ENCODE assay signal across 8 cellular contexts in the genomic region with DNA sequence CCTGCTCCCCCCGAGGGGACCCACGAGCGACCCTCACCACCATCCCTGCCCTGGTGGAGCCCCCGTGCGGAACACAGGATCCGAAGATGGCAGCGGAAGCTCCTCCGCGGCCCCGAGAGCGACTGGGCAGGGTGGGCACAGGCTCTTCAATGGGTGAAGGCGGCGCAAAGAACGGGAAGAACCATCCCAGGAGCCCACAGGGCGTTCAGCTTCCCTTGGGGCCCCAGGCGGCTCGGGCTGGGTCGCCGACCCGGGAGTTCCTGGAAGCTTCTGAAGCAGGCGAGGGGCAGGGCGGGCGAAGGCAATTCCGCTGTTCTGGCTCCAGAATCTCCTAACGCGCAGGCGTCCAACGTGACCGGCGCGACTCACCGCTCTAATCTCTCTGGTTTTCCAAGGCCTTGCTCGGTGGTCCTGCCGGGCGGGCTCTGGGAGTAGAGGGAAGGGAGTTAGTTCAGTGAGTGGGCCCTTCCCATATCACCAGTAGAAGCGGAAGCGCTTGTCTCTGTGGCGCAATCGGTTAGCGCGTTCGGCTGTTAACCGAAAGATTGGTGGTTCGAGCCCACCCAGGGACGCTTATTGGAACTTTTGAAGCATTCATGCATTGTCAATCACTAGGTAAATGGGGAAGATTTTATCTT. TPM values are rescaled to one million over a fixed set of nuclear protein-coding genes. Genes with fewer than 3 reads are reported as not detected.
DNase-seq lines count a peak whose midpoint lies in the region; TF ChIP-seq lines count a peak whose summit lies in the region.
"Not testable (repeated sequence)": the region's sequence is repeated elsewhere in the genome, so short reads cannot be mapped to it uniquely, and the experiment has no call there.

No MANE protein-coding gene starts in this region.

- H4K91ac ChIP-seq in neuronal stem cell (ENCODE audit: low read depth, low read length, poor library complexity), result peak overlapping the region; percentile 30

- H3K9me3 ChIP-seq in SU-DHL-6 (ENCODE audit: insufficient read depth, low read length); iPS-15b (ENCODE audit: control insufficient read depth, insufficient read depth, low read length); neuronal stem cell (replicated peaks in 1 of 2; ENCODE audit: control insufficient read depth in 2 of 2, insufficient read depth in 1 of 2, low read depth in 1 of 2, low read length in 2 of 2): not testable (repeated sequence)

- not testable (repeated sequence) for H3K79me2 ChIP-seq in SU-DHL-6 (ENCODE audit: insufficient read depth, low read length)

- H2AK5ac ChIP-seq in neuronal stem cell (ENCODE audit: low read depth, low read length), result not testable (repeated sequence)

- peak overlapping the region; percentile 91 for H3K18ac ChIP-seq in neuronal stem cell (ENCODE audit: low read length)

- H3K4me1 Mint-ChIP-seq in activated T-helper 2 cell treated with anti-CD3 and anti-CD28 coated beads, Interferon-gamma antibody, Interleukin-2, Interleukin-4, amounts not matched to agents 10 μg/mL and 5 μg/mL and 100 μg/mL, durations not matched to agents 14 hours and 24 hours and 36 hours (ENCODE audit: low read depth), result not testable (repeated sequence)

- H3K27me3 Mint-ChIP-seq in activated T-helper 2 cell treated with anti-CD3 and anti-CD28 coated beads, Interferon-gamma antibody, Interleukin-2, Interleukin-4, amounts not matched to agents 10 μg/mL and 5 μg/mL and 100 μg/mL, durations not matched to agents 14 hours and 24 hours and 36 hours (ENCODE audit: low read depth), result peaks cover 77% of the 10 kb centered on the region

- H2BK120ac ChIP-seq in neuronal stem cell (ENCODE audit: low read depth, low read length), result not testable (repeated sequence)

- H2AFZ ChIP-seq in SU-DHL-6 (ENCODE audit: low read depth, low read length, severe bottlenecking), result peak overlapping the region; percentile 68
- not testable (repeated sequence) for H2AFZ ChIP-seq in neuronal stem cell (ENCODE audit: low read length)

- not testable (repeated sequence) for H3K79me1 ChIP-seq in neuronal stem cell (ENCODE audit: low read depth, low read length)

- intact Hi-C loops in activated T-helper 2 cell treated with anti-CD3 and anti-CD28 coated beads, Interferon-gamma antibody, Interleukin-2, Interleukin-4, amounts not matched to agents 10 μg/mL and 5 μg/mL and 100 μg/mL, durations not matched to agents 14 hours and 24 hours and 36 hours (cut with micrococcal nuclease), result not testable (repeated sequence)

- not testable (repeated sequence) for H4K20me1 ChIP-seq in SU-DHL-6 (ENCODE audit: low read depth, low read length)

- H4K8ac ChIP-seq in neuronal stem cell (ENCODE audit: low read depth, low read length), result peak overlapping the region; percentile 65

- not testable (repeated sequence) for TF ChIP-seq CTCF in SU-DHL-6 (IDR thresholded peaks at IDR 0.05; ENCODE audit: insufficient read depth, low read length, poor library complexity, severe bottlenecking)

- H3K9me3 Mint-ChIP-seq in activated T-helper 2 cell treated with anti-CD3 and anti-CD28 coated beads, Interferon-gamma antibody, Interleukin-2, Interleukin-4, amounts not matched to agents 10 μg/mL and 5 μg/mL and 100 μg/mL, durations not matched to agents 14 hours and 24 hours and 36 hours, result not testable (repeated sequence)

- WGBS in neuronal stem cell (ENCODE audit: extremely low coverage in 2 of 2, insufficient read length in 2 of 2, insufficient replicate concordance in 1 of 2), 2 donors, result no CpG with 5 or more reads among the region's 45 CpGs

- H3K4ac ChIP-seq in neuronal stem cell (ENCODE audit: low read length), result peak overlapping the region; percentile 84

- H3K36me3 Mint-ChIP-seq in activated T-helper 2 cell treated with anti-CD3 and anti-CD28 coated beads, Interferon-gamma antibody, Interleukin-2, Interleukin-4, amounts not matched to agents 10 μg/mL and 5 μg/mL and 100 μg/mL, durations not matched to agents 14 hours and 24 hours and 36 hours (ENCODE audit: low read depth), result not testable (repeated sequence)

- H3K14ac ChIP-seq in neuronal stem cell (ENCODE audit: low read length), result not testable (repeated sequence)

- peak overlapping the region; percentile 21; the same call in 1 of the 2 replicates for H3K9ac ChIP-seq in SU-DHL-6 (ENCODE audit: low read length)
- peak overlapping the region; percentile 85 for H3K9ac ChIP-seq in iPS-15b (ENCODE audit: low read depth, low read length)
- not testable (repeated sequence) for H3K9ac ChIP-seq in neuronal stem cell (ENCODE audit: low read depth, low read length, poor library complexity)

- H3K9me2 ChIP-seq in SU-DHL-6 (replicated peaks; ENCODE audit: insufficient read depth, low read length), result not testable (repeated sequence)

- H3K27ac ChIP-seq in SU-DHL-6 (ENCODE audit: low read depth, low read length), result not testable (repeated sequence)
- peak overlapping the region; percentile 90 for H3K27ac ChIP-seq in neuronal stem cell (replicated peaks; ENCODE audit: low read length)

- H3K27me3 ChIP-seq in SU-DHL-6 (ENCODE audit: low read length); iPS-15b (ENCODE audit: control insufficient read depth, insufficient read depth, low read length); neuronal stem cell (ENCODE audit: control insufficient read depth in 3 of 3, insufficient read depth in 3 of 3, low read depth in 1 of 3, low read length in 3 of 3): not testable (repeated sequence)

- not testable (repeated sequence) for H3F3A ChIP-seq in SU-DHL-6 (ENCODE audit: insufficient read depth)

- peak overlapping the region; percentile 28 for H3K4me3 ChIP-seq in SU-DHL-6 (ENCODE audit: insufficient read depth, low read length, poor library complexity, severe bottlenecking)
- H3K4me3 ChIP-seq in iPS-15b (ENCODE audit: low read depth, low read length), result peak overlapping the region; percentile 74
- peak overlapping the region in 1 of 2 donors; percentile 74 for H3K4me3 ChIP-seq in neuronal stem cell (ENCODE audit: low read length in 2 of 2)

- H3K36me3 ChIP-seq in SU-DHL-6 (ENCODE audit: low read length); iPS-15b (ENCODE audit: control insufficient read depth, insufficient read depth, low read length); neuronal stem cell (replicated peaks in 1 of 2; ENCODE audit: control insufficient read depth in 2 of 2, insufficient read depth in 2 of 2, low read length in 2 of 2): not testable (repeated sequence)

- H3K4me1 ChIP-seq in iPS-15b (ENCODE audit: control insufficient read depth, insufficient read depth, low read length); neuronal stem cell (ENCODE audit: control insufficient read depth in 2 of 2, insufficient read depth in 1 of 2, low read depth in 1 of 2, low read length in 2 of 2): not testable (repeated sequence)

- H3K27ac Mint-ChIP-seq in activated T-helper 2 cell treated with anti-CD3 and anti-CD28 coated beads, Interferon-gamma antibody, Interleukin-2, Interleukin-4, amounts not matched to agents 10 μg/mL and 5 μg/mL and 100 μg/mL, durations not matched to agents 14 hours and 24 hours and 36 hours, result peak overlapping the region; percentile 19

- H3K4me2 ChIP-seq in SU-DHL-6 (ENCODE audit: low read depth, low read length, poor library complexity, severe bottlenecking) (peak overlapping the region; percentile 25), neuronal stem cell (ENCODE audit: insufficient read depth, low read length, poor library complexity, severe bottlenecking) (peak overlapping the region; percentile 52)

- peak overlapping the region; percentile 81 for H2BK15ac ChIP-seq in neuronal stem cell (ENCODE audit: low read length)

- H3K23ac ChIP-seq in neuronal stem cell (ENCODE audit: low read depth, low read length, poor library complexity), result not testable (repeated sequence)

- peak overlapping the region; percentile 81 for H3K4me3 Mint-ChIP-seq in activated T-helper 2 cell treated with anti-CD3 and anti-CD28 coated beads, Interferon-gamma antibody, Interleukin-2, Interleukin-4, amounts not matched to agents 10 μg/mL and 5 μg/mL and 100 μg/mL, durations not matched to agents 14 hours and 24 hours and 36 hours (ENCODE audit: low read depth)

- not testable (repeated sequence) for H2BK5ac ChIP-seq in neuronal stem cell (ENCODE audit: low read length)

- H2BK12ac ChIP-seq in neuronal stem cell (ENCODE audit: low read length), result not testable (repeated sequence)

- DNase-seq in AG20443 (ENCODE audit: low spot score) (peak; percentile 87), HS-5 (ENCODE audit: low read depth) (peak; percentile 82), neuronal stem cell (ENCODE audit: low spot score) (peak; percentile 75)
- not testable (repeated sequence) for DNase-seq in activated T-helper 2 cell treated with anti-CD3 and anti-CD28 coated beads, Interferon-gamma antibody, Interleukin-2, Interleukin-4, amounts not matched to agents 10 μg/mL and 5 μg/mL and 100 μg/mL, durations not matched to agents 14 hours and 24 hours and 36 hours (ENCODE audit: low spot score)
- DNase-seq in effector CD4-positive, alpha-beta T cell, result peak; percentile 44
- DNase-seq in stimulated activated CD8-positive, alpha-beta memory T cell treated with anti-CD3 and anti-CD28 coated beads, Interleukin-15, amount 100 ng/mL, for 24 hours (ENCODE audit: low read depth), result peak; percentile 63

RNA-seq across cellular contexts. Expression of a gene that starts 6.5 kb away (rescaled TPM):
- total RNA-seq in activated T-helper 2 cell treated with anti-CD3 and anti-CD28 coated beads, Interferon-gamma antibody, Interleukin-2, Interleukin-4, amounts not matched to agents 10 μg/mL and 5 μg/mL and 100 μg/mL, durations not matched to agents 14 hours and 24 hours and 36 hours, result 2,033 and 2,369 TPM in 2 replicates
- 14.3 TPM for polyA plus RNA-seq in neuronal stem cell (2013, experiment 1 of 2)
- polyA plus RNA-seq in neuronal stem cell (2013, experiment 2 of 2), result 15.9 TPM

RNA-seq across cellular contexts. Expression of a gene that starts 32.4 kb away (rescaled TPM):
- 25.7 and 28.6 TPM in 2 replicates for total RNA-seq in activated T-helper 2 cell treated with anti-CD3 and anti-CD28 coated beads, Interferon-gamma antibody, Interleukin-2, Interleukin-4, amounts not matched to agents 10 μg/mL and 5 μg/mL and 100 μg/mL, durations not matched to agents 14 hours and 24 hours and 36 hours
- 26.8 TPM for polyA plus RNA-seq in neuronal stem cell (2013, experiment 1 of 2)
- 24.4 TPM for polyA plus RNA-seq in neuronal stem cell (2013, experiment 2 of 2)
